ENCODE assay signal across 21 cellular contexts in genomic region chr13:112882555-112883024, GRCh38.
"Had no signal": no experiment of that assay in that cellular context is flagged by ENCODE, and none has a peak within 500 bp of the region (broad histone marks: within the 10 kb centered on the region; RNA-seq: fewer than 3 reads in every experiment).

No MANE protein-coding gene starts in this region.

- DNase-seq: cortex of kidney; effector memory CD8-positive, alpha-beta T cell; erythroblast; esophagus squamous epithelium; foreskin melanocyte; hypothalamus; immature natural killer cell; islet precursor cell; left ventricle myocardium superior; naive B cell; sigmoid colon; stimulated activated CD4-positive, alpha-beta T cell treated with anti-CD3 and anti-CD28 coated beads, Interleukin-4, amount 100 ng/mL, for 4 hours; transverse colon had no signal

- H3K27me3 ChIP-seq: right atrium auricular region, sigmoid colon, suprapubic skin, transverse colon, vagina had no signal

- H3K27ac ChIP-seq: esophagus squamous epithelium, parathyroid adenoma, prostate gland, right atrium auricular region, sigmoid colon, suprapubic skin, transverse colon, vagina had no signal

- H3K4me1 ChIP-seq: prostate gland had no signal

- ATAC-seq: effector memory CD8-positive, alpha-beta T cell; left ventricle myocardium superior; natural killer cell treated with Interleukin-12 subunit alpha and Interleukin-12 subunit beta and Interleukin-15 and Interleukin-18, amount 100 ng/mL, for 72 hours; stimulated activated memory B cell treated with anti-CD40 and anti-IgM and Interleukin-4, amounts not matched to agents 10 μg/mL and 1 μg/mL and 100 μg/mL, for 72 hours had no signal

- H3K4me3 ChIP-seq: esophagus squamous epithelium, lung, prostate gland, right atrium auricular region, sigmoid colon, suprapubic skin, transverse colon, vagina had no signal

- H3K9me3 ChIP-seq: esophagus squamous epithelium, prostate gland, right atrium auricular region, sigmoid colon, suprapubic skin, transverse colon, vagina had no signal

- H2AFZ ChIP-seq: parathyroid adenoma had no signal

- H3K9ac ChIP-seq: parathyroid adenoma had no signal

- H3K36me3 ChIP-seq: prostate gland, transverse colon had no signal
